17 cellular contexts compared by ENCODE assay signal in the genomic region with DNA sequence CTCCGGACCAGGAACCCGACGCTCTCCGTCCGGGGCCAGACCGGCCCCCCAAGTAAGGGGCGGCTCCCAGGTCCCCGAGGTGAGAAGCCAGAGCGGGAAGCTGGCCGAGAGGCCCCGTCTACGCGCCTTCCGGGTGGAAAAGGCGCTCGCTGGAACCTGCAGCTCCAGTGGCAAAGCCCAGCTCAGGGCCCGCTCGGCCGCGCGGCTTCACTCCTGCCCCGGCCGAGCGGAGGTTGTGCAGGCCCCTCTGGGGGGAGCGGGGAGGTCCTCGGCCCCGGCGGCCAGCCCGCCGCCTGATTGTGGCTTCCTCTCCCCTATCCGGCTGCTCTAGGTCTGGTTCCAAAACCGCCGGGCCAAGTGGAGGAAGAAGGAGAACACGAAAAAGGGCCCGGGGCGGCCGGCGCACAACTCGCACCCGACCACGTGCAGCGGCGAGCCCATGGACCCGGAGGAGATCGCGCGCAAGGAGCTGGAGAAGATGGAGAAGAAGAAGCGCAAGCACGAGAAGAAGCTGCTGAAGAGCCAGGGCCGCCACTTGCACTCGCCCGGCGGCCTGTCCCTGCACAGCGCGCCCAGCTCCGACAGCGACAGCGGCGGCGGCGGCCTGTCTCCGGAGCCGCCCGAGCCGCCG. TPM values are rescaled to one million over a fixed set of nuclear protein-coding genes. Genes with fewer than 3 reads are reported as not detected.
DNase-seq lines count a peak whose midpoint lies in the region; ATAC-seq and TF ChIP-seq lines count a peak whose summit lies in the region.
"Had no signal": no experiment of that assay in that cellular context is flagged by ENCODE, and none has a peak within 500 bp of the region (broad histone marks: within the 10 kb centered on the region; RNA-seq: fewer than 3 reads in every experiment).

No MANE protein-coding gene starts in this region.

- no peak overlapping the region for H4K5ac ChIP-seq in H9 (ENCODE audit: insufficient read length, low read depth, low read length)

- H3K79me2 ChIP-seq in mammary epithelial cell (ENCODE audit: insufficient read depth, low read length) (no peaks in the 10 kb centered on the region), H9 (ENCODE audit: insufficient read depth, low read length) (no peaks in the 10 kb centered on the region)

- H3K4me2 ChIP-seq in mammary epithelial cell (ENCODE audit: insufficient read depth, low read depth, low read length), result no peak overlapping the region
- H3K4me2 ChIP-seq in H9 (ENCODE audit: insufficient read depth, insufficient read length, low read length), result no peak overlapping the region
- H3K4me2 ChIP-seq: BLaER1 had no signal

- H3K4me3 ChIP-seq in mammary epithelial cell (replicated peaks in 1 of 3; ENCODE audit: insufficient read depth in 1 of 3, low read depth in 2 of 3, low read length in 3 of 3) (no peak overlapping the region), breast epithelium (no peak overlapping the region), endodermal cell (ENCODE audit: low read length) (no peak overlapping the region)
- H3K4me3 ChIP-seq: BLaER1, right atrium auricular region, stomach had no signal

- H3K4me1 ChIP-seq in mammary epithelial cell (ENCODE audit: insufficient read depth, low read length), result no peaks in the 10 kb centered on the region
- H3K4me1 ChIP-seq in breast epithelium, result no peaks in the 10 kb centered on the region
- no peaks in the 10 kb centered on the region for H3K4me1 ChIP-seq in endodermal cell (ENCODE audit: control insufficient read depth, insufficient read depth, low read length)
- peaks cover 2% of the 10 kb centered on the region; the same call in 1 of the 2 replicates for H3K4me1 ChIP-seq in H9 (ENCODE audit: insufficient read depth, low read length)
- H3K4me1 ChIP-seq: BLaER1 had no signal

- H3K14ac ChIP-seq in H9 (ENCODE audit: insufficient read depth, low read length), result no peak overlapping the region

- no peak overlapping the region for H2BK20ac ChIP-seq in H9 (ENCODE audit: low read depth, low read length, poor library complexity, severe bottlenecking)

- H3K4me1 Mint-ChIP-seq in T-cell, result peaks cover 27 to 40% (median 33%) of the 10 kb centered on the region in 3 donors
- H3K4me1 Mint-ChIP-seq in endodermal cell, result peaks cover 16% of the 10 kb centered on the region
- peaks cover 43% of the 10 kb centered on the region for H3K4me1 Mint-ChIP-seq in stimulated activated naive CD8-positive, alpha-beta T cell treated with anti-CD3 and anti-CD28 coated beads, Interleukin-15, amount 100 ng/mL, for 72 hours
- H3K4me1 Mint-ChIP-seq in H9, result peaks cover 9 to 38% of the 10 kb centered on the region in 2 experiments

- intact Hi-C loops in mammary epithelial cell (cut with micrococcal nuclease) (no loop called here), breast epithelium (cut with DNase I; ENCODE audit: low total_unique reads) (no loop called here)

- H3K36me3 Mint-ChIP-seq in T-cell (no peaks in the 10 kb centered on the region), endodermal cell (ENCODE audit: low read depth) (no peaks in the 10 kb centered on the region), H9 (ENCODE audit: insufficient read depth in 1 of 3, low read depth in 3 of 3) (no peaks in the 10 kb centered on the region; a peak in 1 of 7 replicates)

- H2BK15ac ChIP-seq in H9 (ENCODE audit: low read depth, low read length), result no peak overlapping the region

- no TSS peak for BruUV-seq in mammary epithelial cell (replicated peaks; lab: Mats Ljungman, UMichigan)

- H3K4ac ChIP-seq in H9 (ENCODE audit: low read depth, low read length), result no peak overlapping the region

- no peak overlapping the region for H2BK12ac ChIP-seq in H9 (ENCODE audit: insufficient read length, low read depth, low read length)

- H3K9me3 ChIP-seq in mammary epithelial cell (replicated peaks; ENCODE audit: insufficient read depth, low read length), result no peaks in the 10 kb centered on the region
- no peaks in the 10 kb centered on the region for H3K9me3 ChIP-seq in breast epithelium
- no peaks in the 10 kb centered on the region for H3K9me3 ChIP-seq in endodermal cell (ENCODE audit: control insufficient read depth, low read length)
- H3K9me3 ChIP-seq in H9 (ENCODE audit: control insufficient read depth, low read depth, low read length), result no peaks in the 10 kb centered on the region
- H3K9me3 ChIP-seq: BLaER1, right atrium auricular region, stomach had no signal

- no peaks in the 10 kb centered on the region for H3K23me2 ChIP-seq in H9 (ENCODE audit: insufficient read length, low read depth, low read length, poor library complexity, severe bottlenecking)

- peak in 1 of 4 experiments; percentile 29 for ATAC-seq in T-cell (replicated peaks in 1 of 4)
- no peak for ATAC-seq in stimulated activated naive CD8-positive, alpha-beta T cell treated with anti-CD3 and anti-CD28 coated beads, Interleukin-15, amount 100 ng/mL, for 72 hours
- ATAC-seq in activated CD4-positive, CD25-positive, alpha-beta regulatory T cell treated with anti-CD3 and anti-CD28 coated beads, Interleukin-2, amount 50 U/mL, for 24 hours, result no peak

- no peaks in the 10 kb centered on the region for H3K9me3 Mint-ChIP-seq in T-cell
- H3K9me3 Mint-ChIP-seq in endodermal cell, result no peaks in the 10 kb centered on the region
- no peaks in the 10 kb centered on the region for H3K9me3 Mint-ChIP-seq in stimulated activated naive CD8-positive, alpha-beta T cell treated with anti-CD3 and anti-CD28 coated beads, Interleukin-15, amount 100 ng/mL, for 72 hours
- peaks cover 5 to 11% of the 10 kb centered on the region in 2 experiments; a peak in 4 of 5 replicates for H3K9me3 Mint-ChIP-seq in H9

- DNase-seq in mammary epithelial cell (peak; percentile 23), breast epithelium (ENCODE audit: low spot score in 2 of 2) (no peak), T-cell (no peak), endodermal cell (peak; percentile 80), H9 (no peak), islet precursor cell (no peak)
- no peak for DNase-seq in stimulated activated naive CD8-positive, alpha-beta T cell treated with anti-CD3 and anti-CD28 coated beads, Interleukin-15, amount 100 ng/mL, for 72 hours
- DNase-seq: activated CD8-positive, alpha-beta memory T cell treated with anti-CD3 and anti-CD28 coated beads, Interleukin-2, amount 50 U/mL, for 48 hours; EL; HCEC 1CT; NCI-H2171; stimulated activated CD4-positive, alpha-beta T cell treated with anti-CD3 and anti-CD28 coated beads, Interleukin-4, amount 100 ng/mL, for 24 hours; stomach; T-helper 9 cell had no signal

- H3K23ac ChIP-seq in H9 (ENCODE audit: insufficient read length, low read depth, low read length), result no peak overlapping the region

- H3K56ac ChIP-seq in H9 (ENCODE audit: insufficient read length, low read depth, low read length), result no peak overlapping the region

- H3K27ac ChIP-seq in mammary epithelial cell (ENCODE audit: insufficient read depth, low read depth, low read length) (no peak overlapping the region), breast epithelium (no peak overlapping the region), endodermal cell (ENCODE audit: low read depth, low read length) (no peak overlapping the region), H9 (ENCODE audit: insufficient read length, low read depth, low read length) (no peak overlapping the region)
- H3K27ac ChIP-seq: BLaER1, right atrium auricular region, stomach had no signal

- CTCF ChIA-PET in mammary epithelial cell (lab: Charles Lee; ENCODE audit: low non-redundant PET), result no interaction called here
- CTCF ChIA-PET in T-cell (lab: Charles Lee), result no interaction called here

- H4K20me1 ChIP-seq in mammary epithelial cell (ENCODE audit: insufficient read depth, low read length), result no peaks in the 10 kb centered on the region
- no peaks in the 10 kb centered on the region for H4K20me1 ChIP-seq in H9 (ENCODE audit: control insufficient read depth, insufficient read depth, insufficient read length)

- H4K8ac ChIP-seq in H9 (replicated peaks; ENCODE audit: insufficient read length, low read depth, low read length), result no peak overlapping the region

- H3K9ac ChIP-seq in mammary epithelial cell (ENCODE audit: insufficient read depth, low read length) (no peak overlapping the region), endodermal cell (ENCODE audit: extremely low read depth, low read length, poor library complexity, severe bottlenecking) (no peak overlapping the region), H9 (ENCODE audit: extremely low read depth, insufficient read length, low read length) (no peak overlapping the region)
- H3K9ac ChIP-seq: BLaER1 had no signal

- peak overlapping the region; percentile 25 to 60 (median 37) for H3K4me3 Mint-ChIP-seq in T-cell
- peak overlapping the region; percentile 36 for H3K4me3 Mint-ChIP-seq in endodermal cell
- H3K4me3 Mint-ChIP-seq in stimulated activated naive CD8-positive, alpha-beta T cell treated with anti-CD3 and anti-CD28 coated beads, Interleukin-15, amount 100 ng/mL, for 72 hours, result peak overlapping the region; percentile 50 to 68
- H3K4me3 Mint-ChIP-seq in H9, result peak overlapping the region in 1 of 2 experiments; percentile 71; a peak in 2 of 5 replicates

- TF ChIP-seq POLR2A in breast epithelium (IDR thresholded peaks at IDR 0.05), result no peak

- peaks cover 86% of the 10 kb centered on the region for H3K27me3 ChIP-seq in mammary epithelial cell (ENCODE audit: insufficient read depth, low read length)
- H3K27me3 ChIP-seq in breast epithelium, result peaks cover 20 to 93% of the 10 kb centered on the region in 2 donors
- peaks cover 92% of the 10 kb centered on the region for H3K27me3 ChIP-seq in endodermal cell (ENCODE audit: control insufficient read depth, insufficient read depth, low read length, poor library complexity, severe bottlenecking)
- peaks cover 82% of the 10 kb centered on the region for H3K27me3 ChIP-seq in H9 (ENCODE audit: insufficient read depth, low read length)

- in situ Hi-C loops in mammary epithelial cell (cut with MboI; ENCODE audit: low sequenced_read_pairs in 2 of 2), result no loop called here

- H3K27me3 Mint-ChIP-seq in T-cell, result peaks cover 44 to 64% of the 10 kb centered on the region in 2 donors
- H3K27me3 Mint-ChIP-seq in endodermal cell (ENCODE audit: insufficient read depth), result peaks cover 84% of the 10 kb centered on the region
- H3K27me3 Mint-ChIP-seq in stimulated activated naive CD8-positive, alpha-beta T cell treated with anti-CD3 and anti-CD28 coated beads, Interleukin-15, amount 100 ng/mL, for 72 hours, result peaks cover 86% of the 10 kb centered on the region
- peaks cover 87% of the 10 kb centered on the region for H3K27me3 Mint-ChIP-seq in H9 (ENCODE audit: low read depth)

- H2BK5ac ChIP-seq in H9 (ENCODE audit: insufficient read length, low read length), result no peak overlapping the region

- H3K27ac Mint-ChIP-seq in T-cell, result peak overlapping the region in 1 of 2 donors; percentile 74
- H3K27ac Mint-ChIP-seq in endodermal cell, result no peak overlapping the region
- H3K27ac Mint-ChIP-seq in stimulated activated naive CD8-positive, alpha-beta T cell treated with anti-CD3 and anti-CD28 coated beads, Interleukin-15, amount 100 ng/mL, for 72 hours, result peak overlapping the region in 1 of 2 donors; percentile 97
- H3K27ac Mint-ChIP-seq in H9, result no peak overlapping the region

- dilution Hi-C loops in mammary epithelial cell (cut with HindIII; ENCODE audit: low sequenced_read_pairs), result no loop called here

- TF ChIP-seq CTCF in mammary epithelial cell (conservative IDR thresholded peaks at IDR 0.05 in 1 of 2, IDR thresholded peaks at IDR 0.05 in 1 of 2; ENCODE audit: extremely low read depth in 1 of 2, insufficient read depth in 1 of 2, low read depth in 1 of 2, low read length in 2 of 2) (no peak), breast epithelium (IDR thresholded peaks at IDR 0.05) (no peak), endodermal cell (conservative IDR thresholded peaks at IDR 0.05) (no peak), H9 (conservative IDR thresholded peaks at IDR 0.05) (no peak)

- no peaks in the 10 kb centered on the region for H3K79me1 ChIP-seq in H9 (ENCODE audit: insufficient read depth, low read depth, low read length, poor library complexity, severe bottlenecking)

- 0% methylated on average over 2 of the region's 66 CpGs for WGBS in mammary epithelial cell (ENCODE audit: low coverage, missing lambda C conversion rate)
- 2% methylated on average over 29 to 66 of the region's 66 CpGs for WGBS in endodermal cell (ENCODE audit: insufficient coverage in 1 of 2, insufficient read length in 1 of 2), 2 experiments
- WGBS in H9 (ENCODE audit: extremely low coverage, insufficient read length, low lambda C conversion rate), result no CpG with 5 or more reads among the region's 66 CpGs

- POLR2A ChIA-PET in T-cell (lab: Charles Lee), result no interaction called here

- H4K91ac ChIP-seq in H9 (ENCODE audit: insufficient read length, low read depth, low read length), result no peak overlapping the region

- no peak overlapping the region for H2BK120ac ChIP-seq in H9 (ENCODE audit: low read depth, low read length, poor library complexity, severe bottlenecking)

- no peaks in the 10 kb centered on the region for H3K36me3 ChIP-seq in mammary epithelial cell (ENCODE audit: insufficient read depth, low read length)
- no peaks in the 10 kb centered on the region for H3K36me3 ChIP-seq in breast epithelium
- no peaks in the 10 kb centered on the region for H3K36me3 ChIP-seq in endodermal cell (ENCODE audit: control insufficient read depth, insufficient read depth, low read length)
- H3K36me3 ChIP-seq: BLaER1, right atrium auricular region, stomach had no signal

- H3T11ph ChIP-seq in H9 (ENCODE audit: low read length), result no peak overlapping the region

- H2AK5ac ChIP-seq in H9 (ENCODE audit: insufficient read length, low read length), result no peak overlapping the region

- no peak overlapping the region for H3K18ac ChIP-seq in H9 (ENCODE audit: insufficient read length, low read depth, low read length)

- H2AFZ ChIP-seq in mammary epithelial cell (ENCODE audit: low read depth, low read length) (no peak overlapping the region), H9 (ENCODE audit: low read length) (no peak overlapping the region)

RNA-seq across cellular contexts. Expression of a gene that starts 2.9 kb away (rescaled TPM):
- total RNA-seq in mammary epithelial cell (not detected), breast epithelium (not detected), T-cell (not detected), endodermal cell (under 1 TPM in 1 of 2 donors, not detected in 1; 0.13 TPM), H9 (2021) (not detected in 2 replicates)
- polyA plus RNA-seq in mammary epithelial cell, result not detected
- not detected for polyA minus RNA-seq in mammary epithelial cell
- polyA plus RNA-seq in endodermal cell (2013, experiment 1 of 2), result 15.6 TPM
- 11.1 TPM for polyA plus RNA-seq in endodermal cell (2013, experiment 2 of 2)
- total RNA-seq: right atrium auricular region, stomach had no signal
- polyA plus RNA-seq: stomach had no signal

Comparison
In these comparisons a context has a peak if more than half of its experiments do, and no peak if none do; other contexts are left out.
1. DNase-seq: peak in mammary epithelial cell (single experiment) and endodermal cell (single experiment); none in breast epithelium (0 of 2), T-cell (0 of 34), stimulated activated naive CD8-positive, alpha-beta T cell treated with anti-CD3 and anti-CD28 coated beads, Interleukin-15, amount 100 ng/mL, for 72 hours (0 of 2), H9 (single experiment) and islet precursor cell (single experiment).